In the genomic region with DNA sequence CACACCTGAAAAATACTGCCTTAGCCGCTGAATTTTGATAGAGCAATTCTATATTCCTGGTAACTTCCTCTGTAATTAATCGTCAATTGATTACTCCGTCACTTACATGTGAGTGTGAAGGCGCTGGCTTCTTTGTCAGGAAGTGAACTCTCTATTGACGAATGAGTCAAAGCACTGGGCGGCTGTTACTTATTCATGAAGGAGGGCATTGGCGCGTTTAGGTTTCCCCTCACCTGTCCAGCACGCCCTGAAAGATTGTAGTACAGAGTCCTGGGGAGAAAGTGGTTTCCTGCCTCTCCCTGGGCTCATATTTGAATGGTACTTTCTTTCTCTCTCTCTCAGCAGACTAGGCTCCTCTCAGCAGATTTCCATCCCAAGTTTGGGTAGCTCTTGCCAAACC, we compare ENCODE assay signal across 1 cellular context.
TF ChIP-seq lines count a peak whose summit lies in the region.

No MANE protein-coding gene starts in this region.

TF ChIP-seq in IMR-90, 13 proteins besides CTCF, POLR2A, EP300 and RAD21 (continued from another document):
- TF ChIP-seq RFX5 (IDR thresholded peaks at IDR 0.05; ENCODE audit: low read depth, low read length) (no peak), FOS (IDR thresholded peaks at IDR 0.05; ENCODE audit: low read depth, low read length) (no peak), MAZ (IDR thresholded peaks at IDR 0.05; ENCODE audit: borderline replicate concordance, low read depth, low read length) (no peak), CEBPB (IDR thresholded peaks at IDR 0.05; ENCODE audit: low read depth, low read length) (no peak), ELK1 (IDR thresholded peaks at IDR 0.05; ENCODE audit: borderline replicate concordance, low read depth, low read length) (no peak), USF2 (IDR thresholded peaks at IDR 0.05; ENCODE audit: low read depth, low read length) (no peak)
